ENCODE assay signal across 15 cellular contexts in the genomic region with DNA sequence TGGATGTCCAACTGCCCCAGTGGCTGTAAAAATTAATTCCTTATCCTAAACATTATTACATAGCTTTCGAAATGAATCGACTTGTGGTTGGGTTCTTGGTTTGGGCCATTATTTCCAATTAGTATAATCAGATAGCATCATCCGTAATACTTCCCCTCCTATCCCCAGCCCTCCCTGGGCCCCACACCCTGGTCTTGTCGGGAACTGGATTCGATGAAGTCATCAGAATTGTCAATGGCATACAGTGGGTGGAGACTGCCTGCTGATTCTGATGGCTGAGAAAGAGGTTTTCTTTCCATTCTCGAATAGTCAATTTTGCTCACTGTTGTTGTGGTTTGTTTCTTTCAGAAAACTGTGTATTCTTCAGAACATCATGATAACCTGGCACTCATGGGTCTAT.
DNase-seq lines count a peak whose midpoint lies in the region; FAIRE-seq lines count a peak whose summit lies in the region.
"Had no signal": no experiment of that assay in that cellular context is flagged by ENCODE, and none has a peak within 500 bp of the region (broad histone marks: within the 10 kb centered on the region; RNA-seq: fewer than 3 reads in every experiment).

No MANE protein-coding gene starts in this region.

- in situ Hi-C loops in ACHN (cut with HindIII; ENCODE audit: low pct_ligation_motif_present, low pct_unique_long_range_greater_than_20kb, low sequenced_read_pairs), result loop anchor here (25.0 kb wide), 1 partner anchor 476 kb away; no protein-coding TSS in a partner anchor

- DNase-seq in A172 (ENCODE audit: low spot score) (peak; percentile 32), Daoy (ENCODE audit: low read depth) (peak; percentile 78), SHP77 treated with DMSO at 0.1 percent for 48 hours (lab: John Stamatoyannopoulos, UW) (peak; percentile 19), posterior vena cava (ENCODE audit: low spot score) (peak; percentile 62), amniotic stem cell (lab: John Stamatoyannopoulos, UW) (no peak), ACHN (no peak), RCC 7860 (ENCODE audit: low spot score) (no peak)
- DNase-seq: CD8-positive, alpha-beta memory T cell; MV-4-11; NCI-H1417 treated with DMSO at 0.1 percent for 48 hours; NCI-H2029 treated with DMSO at 0.1 percent for 48 hours; NCI-H524; NK-92 treated with Interleukin-12 subunit alpha and Interleukin-12 subunit beta, amount 100 ng/mL, for 24 hours; SK-N-SH had no signal

- intact Hi-C loops in posterior vena cava (cut with DNase I), result no loop called here

- FAIRE-seq in RCC 7860 (lab: Jason Lieb, UNC), result no peak
- FAIRE-seq: GM18507 had no signal

Comparison
In these comparisons a context has a peak if more than half of its experiments do, and no peak if none do; other contexts are left out.
1. DNase-seq: peak in A172 (single experiment), Daoy (single experiment), SHP77 treated with DMSO at 0.1 percent for 48 hours (single experiment) and posterior vena cava (single experiment); none in amniotic stem cell (single experiment), ACHN (single experiment) and RCC 7860 (single experiment).